22 cellular contexts compared by ENCODE assay signal in the genomic region with DNA sequence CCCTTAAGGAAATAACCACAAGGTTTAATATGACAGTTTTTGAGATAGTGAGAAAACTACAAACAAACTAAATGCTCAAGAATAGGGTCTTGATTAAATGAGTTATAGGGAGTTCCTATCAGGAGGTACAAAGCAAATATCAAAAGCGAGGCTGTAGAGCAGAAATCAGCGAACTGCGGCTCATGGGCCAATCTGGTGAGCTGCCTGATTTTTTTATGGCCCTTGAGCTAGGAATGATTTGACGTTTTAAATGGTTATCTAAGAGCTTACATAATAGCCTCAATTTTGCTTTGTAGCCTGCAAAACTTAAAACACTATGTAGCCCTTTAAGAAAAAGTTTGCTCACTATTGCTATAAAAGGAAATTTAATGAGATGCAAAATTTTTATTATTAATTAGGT.
DNase-seq lines count a peak whose midpoint lies in the region; ATAC-seq and TF ChIP-seq lines count a peak whose summit lies in the region.
"Had no signal": no experiment of that assay in that cellular context is flagged by ENCODE, and none has a peak within 500 bp of the region (broad histone marks: within the 10 kb centered on the region; RNA-seq: fewer than 3 reads in every experiment).

No MANE protein-coding gene starts in this region.

- DNase-seq in Right ventricle myocardium inferior (ENCODE audit: missing footprints) (no peak), heart left ventricle (no peak), neural progenitor cell (ENCODE audit: low spot score) (no peak), transverse colon (no peak), D341Med (ENCODE audit: low spot score) (no peak), epidermal melanocyte (ENCODE audit: insufficient read length, low spot score) (no peak)
- no peak for DNase-seq in CD8-positive, alpha-beta memory T cell
- DNase-seq: ACHN, BE2C, Calu3, DMS153, DND-41, MM.1S, NCI-H2029, SIG-M5 had no signal

- peaks cover 14% of the 10 kb centered on the region for H3F3A ChIP-seq in neural progenitor cell (ENCODE audit: low read depth)

- no peaks in the 10 kb centered on the region for H3K36me3 ChIP-seq in heart left ventricle
- no peaks in the 10 kb centered on the region for H3K36me3 ChIP-seq in gastroesophageal sphincter
- no peaks in the 10 kb centered on the region for H3K36me3 ChIP-seq in neural progenitor cell
- no peaks in the 10 kb centered on the region for H3K36me3 ChIP-seq in transverse colon
- no peaks in the 10 kb centered on the region for H3K36me3 ChIP-seq in CD8-positive, alpha-beta memory T cell (ENCODE audit: insufficient read depth, low read length)
- H3K36me3 ChIP-seq: BE2C had no signal

- H3K9ac ChIP-seq in neural progenitor cell: no peak overlapping the region
- H3K9ac ChIP-seq: KMS-11 had no signal

- TF ChIP-seq CTCF in heart left ventricle (IDR thresholded peaks at IDR 0.05): no peak
- no peak for TF ChIP-seq CTCF in gastroesophageal sphincter (IDR thresholded peaks at IDR 0.05)
- no peak for TF ChIP-seq CTCF in neural progenitor cell (IDR thresholded peaks at IDR 0.05)
- no peak for TF ChIP-seq CTCF in transverse colon (IDR thresholded peaks at IDR 0.05)

- intact Hi-C loops in Right ventricle myocardium inferior (cut with DNase I): no loop called here
- intact Hi-C loops in heart left ventricle (cut with DNase I): no loop called here
- intact Hi-C loops in transverse colon (cut with DNase I; ENCODE audit: low total_unique reads): no loop called here

- TF ChIP-seq EP300 in gastroesophageal sphincter (IDR thresholded peaks at IDR 0.05) (no peak), transverse colon (IDR thresholded peaks at IDR 0.05; ENCODE audit: low read depth) (no peak)

- H3K4me3 ChIP-seq in heart left ventricle: no peak overlapping the region
- H3K4me3 ChIP-seq in gastroesophageal sphincter: no peak overlapping the region
- no peak overlapping the region for H3K4me3 ChIP-seq in neural progenitor cell
- no peak overlapping the region for H3K4me3 ChIP-seq in transverse colon
- H3K4me3 ChIP-seq in CD8-positive, alpha-beta memory T cell (ENCODE audit: low read length): no peak overlapping the region

- peak overlapping the region; percentile 58 for H3K4me2 ChIP-seq in neural progenitor cell
- H3K4me2 ChIP-seq: KMS-11 had no signal

- H3K27me3 ChIP-seq in heart left ventricle (no peaks in the 10 kb centered on the region), gastroesophageal sphincter (no peaks in the 10 kb centered on the region), neural progenitor cell (no peaks in the 10 kb centered on the region), transverse colon (no peaks in the 10 kb centered on the region)
- H3K27me3 ChIP-seq in CD8-positive, alpha-beta memory T cell (ENCODE audit: insufficient read depth, low read length, poor library complexity, severe bottlenecking): no peaks in the 10 kb centered on the region
- H3K27me3 ChIP-seq: BE2C had no signal

- POLR2A ChIA-PET in CD8-positive, alpha-beta memory T cell (lab: Charles Lee): no interaction called here

- 71 to 85% (median 80%) methylated on average over 4 of the region's 4 CpGs for WGBS in heart left ventricle, 4 donors
- WGBS in gastroesophageal sphincter (ENCODE audit: low coverage in 1 of 2), 2 donors: 56 to 71% methylated on average over 4 of the region's 4 CpGs
- 26 to 36% methylated on average over 4 of the region's 4 CpGs for WGBS in transverse colon (ENCODE audit: low coverage in 1 of 2), 2 donors

- CTCF ChIA-PET in CD8-positive, alpha-beta memory T cell (lab: Charles Lee): interaction anchor here (1.2 kb wide), 1 partner anchor 21 kb away, joined by 5 read pairs; no protein-coding TSS in a partner anchor

- H3K27me3 Mint-ChIP-seq in neural progenitor cell (ENCODE audit: insufficient read depth, low read depth): peaks cover 2% of the 10 kb centered on the region
- H3K27me3 Mint-ChIP-seq in CD8-positive, alpha-beta memory T cell: peaks cover 0 to 1% of the 10 kb centered on the region in 2 donors

- peaks cover 7% of the 10 kb centered on the region for H3K9me3 Mint-ChIP-seq in neural progenitor cell
- peaks cover 0 to 8% (median 4%) of the 10 kb centered on the region in 5 donors for H3K9me3 Mint-ChIP-seq in CD8-positive, alpha-beta memory T cell

- TF ChIP-seq POLR2A in heart left ventricle (IDR thresholded peaks at IDR 0.05) (no peak), gastroesophageal sphincter (IDR thresholded peaks at IDR 0.05) (no peak), transverse colon (IDR thresholded peaks at IDR 0.05) (no peak)

- no peak overlapping the region for H3K4me3 Mint-ChIP-seq in neural progenitor cell
- H3K4me3 Mint-ChIP-seq in CD8-positive, alpha-beta memory T cell: no peak overlapping the region
- H3K4me3 Mint-ChIP-seq: CD14-positive monocyte, IgD-negative memory B cell had no signal

- H3K9me3 ChIP-seq in heart left ventricle (peaks cover 0 to 7% (median 0%) of the 10 kb centered on the region in 12 donors), gastroesophageal sphincter (no peaks in the 10 kb centered on the region), neural progenitor cell (ENCODE audit: low read depth) (no peaks in the 10 kb centered on the region), transverse colon (no peaks in the 10 kb centered on the region)
- H3K9me3 ChIP-seq in CD8-positive, alpha-beta memory T cell (ENCODE audit: low read length): no peaks in the 10 kb centered on the region
- H3K9me3 ChIP-seq: BE2C had no signal

- peak; percentile 38 for ATAC-seq in Right ventricle myocardium inferior
- no peak for ATAC-seq in heart left ventricle
- no peak for ATAC-seq in gastroesophageal sphincter
- ATAC-seq: Panc1 had no signal

- H3K4me1 ChIP-seq in heart left ventricle: peaks cover 0 to 50% (median 4%) of the 10 kb centered on the region in 12 donors
- peaks cover 23 to 69% (median 31%) of the 10 kb centered on the region in 3 donors for H3K4me1 ChIP-seq in gastroesophageal sphincter
- peaks cover 23% of the 10 kb centered on the region for H3K4me1 ChIP-seq in neural progenitor cell
- peaks cover 3 to 47% (median 25%) of the 10 kb centered on the region in 4 donors for H3K4me1 ChIP-seq in transverse colon
- peaks cover 31% of the 10 kb centered on the region for H3K4me1 ChIP-seq in CD8-positive, alpha-beta memory T cell (ENCODE audit: insufficient read depth, low read length)
- H3K4me1 ChIP-seq: BE2C had no signal

- H4K20me1 ChIP-seq in neural progenitor cell (ENCODE audit: low read depth): no peaks in the 10 kb centered on the region

- H3K27ac Mint-ChIP-seq in neural progenitor cell: no peak overlapping the region
- H3K27ac Mint-ChIP-seq in CD8-positive, alpha-beta memory T cell: no peak overlapping the region
- H3K27ac Mint-ChIP-seq: IgD-negative memory B cell had no signal

- peaks cover 15% of the 10 kb centered on the region for H3K4me1 Mint-ChIP-seq in neural progenitor cell
- peaks cover 84 to 98% (median 91%) of the 10 kb centered on the region in 3 donors for H3K4me1 Mint-ChIP-seq in CD8-positive, alpha-beta memory T cell

- peak overlapping the region in 6 of 12 donors; percentile 2 to 74 (median 34) for H3K27ac ChIP-seq in heart left ventricle
- H3K27ac ChIP-seq in gastroesophageal sphincter: peak overlapping the region; percentile 79 to 88 (median 82)
- H3K27ac ChIP-seq in neural progenitor cell: peak overlapping the region; percentile 30
- peak overlapping the region in 3 of 4 donors; percentile 49 to 80 (median 78) for H3K27ac ChIP-seq in transverse colon
- H3K27ac ChIP-seq in CD8-positive, alpha-beta memory T cell (ENCODE audit: low read depth, low read length): no peak overlapping the region
- H3K27ac ChIP-seq: 22Rv1, KMS-11, RWPE1 had no signal

- H3K36me3 Mint-ChIP-seq in neural progenitor cell: no peaks in the 10 kb centered on the region
- peaks cover 0 to 7% (median 2%) of the 10 kb centered on the region in 3 donors for H3K36me3 Mint-ChIP-seq in CD8-positive, alpha-beta memory T cell
- H3K36me3 Mint-ChIP-seq: IgD-negative memory B cell had no signal

- H3K79me2 ChIP-seq in neural progenitor cell (ENCODE audit: low read depth): no peaks in the 10 kb centered on the region

- in situ Hi-C loops in transverse colon (cut with MboI; ENCODE audit: low pct_ligation_motif_present in 1 of 4, low pct_unique_long_range_greater_than_20kb in 1 of 4, low sequenced_read_pairs in 3 of 4): no loop called here

- H2AFZ ChIP-seq in neural progenitor cell (replicated peaks): no peak overlapping the region
